Comparison of ENCODE assay signal across 35 cellular contexts in the genomic region with DNA sequence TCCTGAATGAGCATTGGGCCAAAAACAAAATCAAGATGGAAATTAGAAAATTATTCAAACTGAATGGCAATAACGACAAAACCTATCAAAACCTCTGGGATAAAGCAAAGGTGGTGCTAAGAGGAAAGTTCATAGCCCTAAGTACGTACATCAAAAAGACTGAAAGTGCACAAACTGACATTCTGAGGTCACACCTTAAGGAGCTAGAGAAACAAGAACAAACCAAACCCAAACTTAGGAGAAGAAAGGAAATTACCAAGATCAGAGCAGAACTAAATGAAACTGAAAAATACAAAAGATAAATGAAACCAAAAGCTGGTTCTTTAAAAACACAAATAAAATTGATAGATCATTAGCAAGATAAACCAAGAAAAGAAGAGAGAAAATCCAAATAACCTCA.
"Had no signal": no experiment of that assay in that cellular context is flagged by ENCODE, and none has a peak within 500 bp of the region (broad histone marks: within the 10 kb centered on the region; RNA-seq: fewer than 3 reads in every experiment).

No MANE protein-coding gene starts in this region.

- H3K27ac ChIP-seq: KMS-11 had no signal

- H3K4me2 ChIP-seq: KMS-11 had no signal

- H3K36me3 ChIP-seq: MG63 had no signal

- H3K4me3 ChIP-seq: MG63 had no signal

- H3K27me3 ChIP-seq: MG63 had no signal

- H3K9ac ChIP-seq: KMS-11 had no signal

- H3K9me3 ChIP-seq: MG63 had no signal

- DNase-seq: Karpas-422, Kasumi-1, KBM-7, KG1, MG63, MV-4-11, NCI-H1048, NCI-H1092, NCI-H1092 treated with DMSO at 0.1 percent for 48 hours, NCI-H1105, NCI-H1105 treated with DMSO at 0.1 percent for 48 hours, NCI-H1417, NCI-H1417 treated with DMSO at 0.1 percent for 48 hours, NCI-H1436, NCI-H1436 treated with DMSO at 0.1 percent for 48 hours, NCI-H146, NCI-H1694, NCI-H1694 treated with DMSO at 0.1 percent for 48 hours, NCI-H187, NCI-H187 treated with DMSO at 0.1 percent for 48 hours, NCI-H1930, NCI-H2029, NCI-H2029 treated with DMSO at 0.1 percent for 48 hours, NCI-H2081, NCI-H2081 treated with DMSO at 0.1 percent for 48 hours, NCI-H2107, NCI-H2171, NCI-H2171 treated with DMSO at 0.1 percent for 48 hours, NCI-H2227 treated with DMSO at 0.1 percent for 48 hours, NCI-H226, NCI-H345, NCI-H446, NCI-H446 treated with DMSO at 0.1 percent for 48 hours, NCI-H510A had no signal
